ENCODE assay signal across 20 cellular contexts in the genomic region with DNA sequence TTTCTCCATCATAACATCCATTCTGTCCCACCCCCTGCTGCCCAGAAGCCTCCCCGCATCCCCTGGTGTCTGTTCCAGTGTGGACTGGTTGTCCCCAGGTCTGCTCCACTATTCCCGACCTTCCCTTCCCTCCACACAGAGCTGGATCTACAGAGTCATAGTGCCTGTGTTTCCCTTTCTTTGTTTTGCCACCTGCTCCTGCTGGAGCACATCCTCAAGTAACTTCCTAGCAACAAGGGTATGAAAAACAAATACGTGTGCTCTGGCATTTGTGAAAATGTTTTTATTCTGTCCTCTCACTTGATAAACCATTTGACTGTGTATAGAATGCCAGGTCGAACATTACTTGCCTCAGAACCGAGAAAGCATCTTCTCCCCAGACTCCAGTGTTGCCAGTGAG. TPM values are rescaled to one million over a fixed set of nuclear protein-coding genes. Genes with fewer than 3 reads are reported as not detected.
DNase-seq lines count a peak whose midpoint lies in the region; TF ChIP-seq lines count a peak whose summit lies in the region.
"Had no signal": no experiment of that assay in that cellular context is flagged by ENCODE, and none has a peak within 500 bp of the region (broad histone marks: within the 10 kb centered on the region; RNA-seq: fewer than 3 reads in every experiment).

No MANE protein-coding gene starts in this region.

- H3K9me3 Mint-ChIP-seq in endothelial cell (ENCODE audit: unreplicated experiment) = peaks cover 5% of the 10 kb centered on the region
- no peaks in the 10 kb centered on the region for H3K9me3 Mint-ChIP-seq in activated naive CD4-positive, alpha-beta T cell treated with anti-CD3 and anti-CD28 coated beads, Interleukin-2, amount 10 ng/mL, durations not matched to agents 7 days and 5 days
- H3K9me3 Mint-ChIP-seq: CD4-positive, alpha-beta T cell had no signal

- peaks cover 10% of the 10 kb centered on the region for H3K27me3 Mint-ChIP-seq in endothelial cell (ENCODE audit: unreplicated experiment)
- no peaks in the 10 kb centered on the region for H3K27me3 Mint-ChIP-seq in activated naive CD4-positive, alpha-beta T cell treated with anti-CD3 and anti-CD28 coated beads, Interleukin-2, amount 10 ng/mL, durations not matched to agents 7 days and 5 days

- peak overlapping the region; percentile 38 for H3K4me3 Mint-ChIP-seq in endothelial cell (ENCODE audit: unreplicated experiment)
- no peak overlapping the region for H3K4me3 Mint-ChIP-seq in activated naive CD4-positive, alpha-beta T cell treated with anti-CD3 and anti-CD28 coated beads, Interleukin-2, amount 10 ng/mL, durations not matched to agents 7 days and 5 days
- H3K4me3 Mint-ChIP-seq: B cell; CD4-positive, alpha-beta T cell; CD8-positive, alpha-beta memory T cell had no signal

- no peaks in the 10 kb centered on the region for H3K36me3 ChIP-seq in HEK293 (ENCODE audit: control insufficient read depth in 2 of 2, insufficient read depth in 1 of 2, low read length in 2 of 2)
- H3K36me3 ChIP-seq: BLaER1 had no signal

- peak; percentile 57 for DNase-seq in NCI-H2107 treated with DMSO at 0.1 percent for 48 hours (lab: John Stamatoyannopoulos, UW; ENCODE audit: unreplicated experiment)
- no peak for DNase-seq in NCI-H2107 (lab: John Stamatoyannopoulos, UW)
- DNase-seq in endothelial cell (ENCODE audit: low spot score) = no peak
- no peak for DNase-seq in activated naive CD4-positive, alpha-beta T cell treated with anti-CD3 and anti-CD28 coated beads, Interleukin-2, amount 10 ng/mL, durations not matched to agents 7 days and 5 days
- no peak for DNase-seq in NCI-H1048 (lab: John Stamatoyannopoulos, UW)
- DNase-seq: CD4-positive, alpha-beta T cell; CD8-positive, alpha-beta memory T cell; DMS 273 treated with DMSO at 0.1 percent for 48 hours; DMS79; EL; GDM1; GM23248; H7; HCEC 1CT had no signal

- H3K27ac ChIP-seq in HEK293 (ENCODE audit: extremely low read depth, low read depth, low read length) = no peak overlapping the region
- H3K27ac ChIP-seq: 22Rv1, BLaER1, C4-2B, GM23248 had no signal

- TF ChIP-seq CTCF in HEK293 (tag by site-specific recombination; IDR thresholded peaks at IDR 0.05) (no peak), endothelial cell (IDR thresholded peaks at IDR 0.05; ENCODE audit: unreplicated experiment) (no peak)

- H3K9me3 ChIP-seq in HEK293 (ENCODE audit: control insufficient read depth, insufficient read depth, low read depth, low read length) = no peaks in the 10 kb centered on the region
- H3K9me3 ChIP-seq: BLaER1 had no signal

- POLR2A ChIA-PET in HEK293 (lab: Yijun Ruan, JAX) = no interaction called here

- peak overlapping the region; percentile 27 for H3K27ac Mint-ChIP-seq in endothelial cell (ENCODE audit: unreplicated experiment)
- H3K27ac Mint-ChIP-seq in activated naive CD4-positive, alpha-beta T cell treated with anti-CD3 and anti-CD28 coated beads, Interleukin-2, amount 10 ng/mL, durations not matched to agents 7 days and 5 days = no peak overlapping the region
- H3K27ac Mint-ChIP-seq: B cell; CD4-positive, alpha-beta T cell; CD8-positive, alpha-beta memory T cell had no signal

- CTCF ChIA-PET in HEK293 (lab: Yijun Ruan, JAX) = no interaction called here
- CTCF ChIA-PET in activated naive CD4-positive, alpha-beta T cell treated with anti-CD3 and anti-CD28 coated beads, Interleukin-2, amount 10 ng/mL, durations not matched to agents 7 days and 5 days (lab: Charles Lee) = no interaction called here

- H3K4me1 Mint-ChIP-seq in endothelial cell (ENCODE audit: unreplicated experiment) = peaks cover 16% of the 10 kb centered on the region
- no peaks in the 10 kb centered on the region for H3K4me1 Mint-ChIP-seq in activated naive CD4-positive, alpha-beta T cell treated with anti-CD3 and anti-CD28 coated beads, Interleukin-2, amount 10 ng/mL, durations not matched to agents 7 days and 5 days
- H3K4me1 Mint-ChIP-seq: B cell; CD8-positive, alpha-beta memory T cell had no signal

- H3K4me1 ChIP-seq in HEK293 (ENCODE audit: control insufficient read depth, insufficient read depth, low read length) = no peaks in the 10 kb centered on the region

- H3K36me3 Mint-ChIP-seq in endothelial cell (ENCODE audit: low read depth, unreplicated experiment) = peaks cover 12% of the 10 kb centered on the region
- H3K36me3 Mint-ChIP-seq in activated naive CD4-positive, alpha-beta T cell treated with anti-CD3 and anti-CD28 coated beads, Interleukin-2, amount 10 ng/mL, durations not matched to agents 7 days and 5 days = no peaks in the 10 kb centered on the region
- H3K36me3 Mint-ChIP-seq: CD8-positive, alpha-beta memory T cell had no signal

- H3K4me3 ChIP-seq in HEK293 (ENCODE audit: low read depth, low read length) = no peak overlapping the region
- H3K4me3 ChIP-seq: BLaER1, GM12878, GM23248 had no signal

TF ChIP-seq in HEK293, 187 proteins besides CTCF, POLR2A, EP300 and RAD21:
- TF ChIP-seq, protein P1, sequence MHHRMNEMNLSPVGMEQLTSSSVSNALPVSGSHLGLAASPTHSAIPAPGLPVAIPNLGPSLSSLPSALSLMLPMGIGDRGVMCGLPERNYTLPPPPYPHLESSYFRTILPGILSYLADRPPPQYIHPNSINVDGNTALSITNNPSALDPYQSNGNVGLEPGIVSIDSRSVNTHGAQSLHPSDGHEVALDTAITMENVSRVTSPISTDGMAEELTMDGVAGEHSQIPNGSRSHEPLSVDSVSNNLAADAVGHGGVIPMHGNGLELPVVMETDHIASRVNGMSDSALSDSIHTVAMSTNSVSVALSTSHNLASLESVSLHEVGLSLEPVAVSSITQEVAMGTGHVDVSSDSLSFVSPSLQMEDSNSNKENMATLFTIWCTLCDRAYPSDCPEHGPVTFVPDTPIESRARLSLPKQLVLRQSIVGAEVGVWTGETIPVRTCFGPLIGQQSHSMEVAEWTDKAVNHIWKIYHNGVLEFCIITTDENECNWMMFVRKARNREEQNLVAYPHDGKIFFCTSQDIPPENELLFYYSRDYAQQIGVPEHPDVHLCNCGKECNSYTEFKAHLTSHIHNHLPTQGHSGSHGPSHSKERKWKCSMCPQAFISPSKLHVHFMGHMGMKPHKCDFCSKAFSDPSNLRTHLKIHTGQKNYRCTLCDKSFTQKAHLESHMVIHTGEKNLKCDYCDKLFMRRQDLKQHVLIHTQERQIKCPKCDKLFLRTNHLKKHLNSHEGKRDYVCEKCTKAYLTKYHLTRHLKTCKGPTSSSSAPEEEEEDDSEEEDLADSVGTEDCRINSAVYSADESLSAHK (tag by site-specific recombination; IDR thresholded peaks at IDR 0.05) = no peak
- TF ChIP-seq ZNF624 (tag by site-specific recombination; IDR thresholded peaks at IDR 0.05) (peak; percentile 81; the same call in 1 of the 2 replicates), TRIM28 (IDR thresholded peaks at IDR 0.05; ENCODE audit: borderline replicate concordance, low read length) (peak; percentile 55; the same call in 1 of the 2 replicates), SETDB1 (IDR thresholded peaks at IDR 0.05; ENCODE audit: insufficient read length, low read length) (peak; percentile 52)

RNA-seq across cellular contexts. Expression of a gene that starts 29.9 kb away (rescaled TPM):
- total RNA-seq in endothelial cell (ENCODE audit: unreplicated experiment) = 3.2 TPM
- total RNA-seq: B cell; CD4-positive, alpha-beta T cell; CD8-positive, alpha-beta memory T cell had no signal
